8 cellular contexts compared by ENCODE assay signal in the genomic region with DNA sequence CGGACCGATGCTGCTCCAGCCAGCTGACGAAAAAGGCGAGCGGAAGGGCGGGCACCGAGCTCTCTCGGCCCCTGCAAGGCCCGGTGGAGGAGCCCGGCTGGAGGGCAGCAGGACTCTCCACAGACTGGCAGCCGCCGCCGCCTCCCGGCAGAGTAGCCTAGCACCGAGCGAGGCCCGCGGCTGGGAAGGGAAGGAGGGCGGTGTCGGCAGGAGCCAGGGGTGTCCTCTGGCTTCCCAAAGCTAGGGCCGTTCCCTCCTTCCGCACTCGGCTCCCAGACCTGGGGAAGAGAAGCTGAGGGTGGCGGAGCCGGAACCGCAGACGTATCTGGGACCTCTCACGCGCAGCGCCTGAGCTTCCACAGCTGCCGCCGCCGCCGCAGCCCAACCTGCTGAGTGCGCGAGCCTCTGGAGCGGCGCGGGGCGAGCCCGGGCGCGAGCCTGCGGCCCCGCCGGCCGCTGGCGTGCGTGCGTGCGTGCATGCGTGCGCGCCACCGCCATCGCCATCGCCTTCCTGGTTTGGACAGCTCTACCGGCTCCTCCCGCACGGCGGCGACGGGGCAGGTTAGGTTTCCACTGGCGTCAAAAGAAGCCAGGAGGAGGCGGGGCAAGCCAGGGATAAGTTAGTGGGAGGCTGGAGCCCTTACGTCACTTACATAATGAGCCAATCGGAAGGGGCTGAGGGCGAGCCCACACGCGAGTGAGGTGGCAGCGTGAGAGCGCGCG. TPM values are rescaled to one million over a fixed set of nuclear protein-coding genes. Genes with fewer than 3 reads are reported as not detected.
DNase-seq lines count a peak whose midpoint lies in the region; TF ChIP-seq lines count a peak whose summit lies in the region.

RAB6A (minus strand) TSS at position 395 of the 723 bp plus-strand sequence. CDS start 439 bp downstream, outside the sequence.

- DNase-seq in COR-L47 (lab: John Stamatoyannopoulos, UW): peak; percentile 99
- peak; percentile 98 for DNase-seq in GM20000 (ENCODE audit: low spot score)
- DNase-seq in HT-29 (ENCODE audit: low spot score): peak; percentile 100
- DNase-seq in NK-92 treated with Interleukin-12 subunit alpha and Interleukin-12 subunit beta, amount 100 ng/mL, for 24 hours (lab: John Stamatoyannopoulos, UW): peak; percentile 99
- peak; percentile 99 for DNase-seq in activated CD8-positive, alpha-beta memory T cell treated with anti-CD3 and anti-CD28 coated beads for 24 hours
- DNase-seq in effector CD8-positive, alpha-beta T cell (lab: John Stamatoyannopoulos, UW): peak; percentile 98
- DNase-seq in lung microvascular endothelial cell (ENCODE audit: low read depth in 2 of 2): peak; percentile 100
- peak; percentile 99 to 100 (median 99) for DNase-seq in stimulated activated CD4-positive, alpha-beta T cell treated with anti-CD3 and anti-CD28 coated beads, TNF-alpha, amount 100 ng/mL, for 48 hours (ENCODE audit: low read depth in 3 of 3)

- no peak for TF ChIP-seq CTCF in GM20000 (IDR thresholded peaks at IDR 0.05; ENCODE audit: extremely low read depth, missing control alignments)

RNA-seq across cellular contexts. Expression of gene RAB6A, which starts in this region (rescaled TPM):
- 158 and 166 TPM in 2 replicates for total RNA-seq in HT-29 (2014; rRNA removed; shearing (Covaris generic))
- 70.2 and 101 TPM in 2 replicates for total RNA-seq in lung microvascular endothelial cell

Comparison
In these comparisons a context has a peak if more than half of its experiments do, and no peak if none do; other contexts are left out.
1. Peak in every context shown above with its lines: DNase-seq.